ENCODE assay signal across 1 cellular context in genomic region chr1:30892671-30893073, GRCh38.
TF ChIP-seq lines count a peak whose summit lies in the region.

No MANE protein-coding gene starts in this region.

TF ChIP-seq in HepG2, 621 proteins besides CTCF, POLR2A, EP300 and RAD21 (continued from another document and continues in another):
- TF ChIP-seq FOXP4 (CRISPR knock-in tag; IDR thresholded peaks at IDR 0.05) (no peak), ZC3H4 (CRISPR knock-in tag; IDR thresholded peaks at IDR 0.05; ENCODE audit: borderline replicate concordance) (no peak), ZSCAN9 (CRISPR knock-in tag; IDR thresholded peaks at IDR 0.05; ENCODE audit: borderline replicate concordance) (no peak), ZNF543 (CRISPR knock-in tag; IDR thresholded peaks at IDR 0.05) (no peak), CHD4 (IDR thresholded peaks at IDR 0.05; ENCODE audit: borderline replicate concordance, low read length) (no peak), HNRNPUL1 (IDR thresholded peaks at IDR 0.05; ENCODE audit: low read depth, low read length) (no peak), ZFP41 (CRISPR knock-in tag; IDR thresholded peaks at IDR 0.05; ENCODE audit: borderline replicate concordance) (no peak), BCL3 (CRISPR knock-in tag; IDR thresholded peaks at IDR 0.05) (no peak), ZNF512 (CRISPR knock-in tag; IDR thresholded peaks at IDR 0.05) (no peak), ZKSCAN1 (IDR thresholded peaks at IDR 0.05; ENCODE audit: low read length) (no peak), ZNF160 (CRISPR knock-in tag; IDR thresholded peaks at IDR 0.05) (no peak), ZNF558 (CRISPR knock-in tag; IDR thresholded peaks at IDR 0.05; ENCODE audit: borderline replicate concordance) (no peak), ZSCAN12 (CRISPR knock-in tag; IDR thresholded peaks at IDR 0.05) (no peak), DMTF1 (CRISPR knock-in tag; IDR thresholded peaks at IDR 0.05) (no peak), PHB2 (IDR thresholded peaks at IDR 0.05; ENCODE audit: partially characterized antibody) (no peak), ZBTB38 (CRISPR knock-in tag; IDR thresholded peaks at IDR 0.05) (no peak), ZNF556 (CRISPR knock-in tag; IDR thresholded peaks at IDR 0.05; ENCODE audit: borderline replicate concordance) (no peak), ZNF296 (CRISPR knock-in tag; conservative IDR thresholded peaks at IDR 0.05) (peak; percentile 64; the same call in 1 of the 2 replicates), TBL1XR1 (IDR thresholded peaks at IDR 0.05; ENCODE audit: borderline replicate concordance, low read length, partially characterized antibody) (peak; percentile 99), HOXA7 (CRISPR knock-in tag; IDR thresholded peaks at IDR 0.05) (no peak), ZSCAN31 (CRISPR knock-in tag; IDR thresholded peaks at IDR 0.05; ENCODE audit: low read depth) (no peak), SP140L (CRISPR knock-in tag; IDR thresholded peaks at IDR 0.05; ENCODE audit: borderline replicate concordance) (no peak), ZNF878 (CRISPR knock-in tag; IDR thresholded peaks at IDR 0.05) (no peak; the same call in 1 of the 2 replicates), ZNF510 (CRISPR knock-in tag; IDR thresholded peaks at IDR 0.05; ENCODE audit: low read depth) (no peak), BATF2 (CRISPR knock-in tag; IDR thresholded peaks at IDR 0.05) (no peak), MTF2 (CRISPR knock-in tag; IDR thresholded peaks at IDR 0.05; ENCODE audit: borderline replicate concordance) (no peak), PAX8 (CRISPR knock-in tag; IDR thresholded peaks at IDR 0.05; ENCODE audit: borderline replicate concordance) (no peak), ZMYM3 (CRISPR knock-in tag; IDR thresholded peaks at IDR 0.05) (peak; percentile 60; the same call in 1 of the 2 replicates), ZNF720 (CRISPR knock-in tag; IDR thresholded peaks at IDR 0.05) (no peak), TAF1 (CRISPR knock-in tag; IDR thresholded peaks at IDR 0.05) (no peak), IKZF4 (CRISPR knock-in tag; IDR thresholded peaks at IDR 0.05; ENCODE audit: borderline replicate concordance, low read depth, not compliant biosample characterization) (no peak), TFDP2 (CRISPR knock-in tag; IDR thresholded peaks at IDR 0.05) (no peak), GATA4 (IDR thresholded peaks at IDR 0.05; ENCODE audit: borderline replicate concordance, low read depth) (no peak), ZNF570 (CRISPR knock-in tag; IDR thresholded peaks at IDR 0.05; ENCODE audit: borderline replicate concordance) (no peak), ATF5 (CRISPR knock-in tag; IDR thresholded peaks at IDR 0.05; ENCODE audit: low read depth) (no peak), ZNF597 (CRISPR knock-in tag; IDR thresholded peaks at IDR 0.05) (no peak), ZFP37 (CRISPR knock-in tag; IDR thresholded peaks at IDR 0.05; ENCODE audit: borderline replicate concordance) (no peak), ZFX (CRISPR knock-in tag; IDR thresholded peaks at IDR 0.05; ENCODE audit: low read depth) (no peak), TEAD3 (CRISPR knock-in tag; optimal IDR thresholded peaks at IDR 0.05; ENCODE audit: borderline replicate concordance) (peak; percentile 50), RARA (CRISPR knock-in tag; IDR thresholded peaks at IDR 0.05) (peak; percentile 97), ZEB1 (IDR thresholded peaks at IDR 0.05; ENCODE audit: insufficient replicate concordance, low read depth) (no peak), HNF1B (CRISPR knock-in tag; IDR thresholded peaks at IDR 0.05) (no peak), SMARCE1 (IDR thresholded peaks at IDR 0.05; ENCODE audit: borderline replicate concordance) (no peak), KLF11 (CRISPR knock-in tag; IDR thresholded peaks at IDR 0.05) (no peak), ZNF367 (CRISPR knock-in tag; IDR thresholded peaks at IDR 0.05; ENCODE audit: borderline replicate concordance) (no peak), DNMT1 (CRISPR knock-in tag; IDR thresholded peaks at IDR 0.05) (no peak), DZIP1 (CRISPR knock-in tag; IDR thresholded peaks at IDR 0.05) (no peak), ZBTB2 (CRISPR knock-in tag; IDR thresholded peaks at IDR 0.05; ENCODE audit: low read depth) (no peak), ZNF549 (CRISPR knock-in tag; IDR thresholded peaks at IDR 0.05) (no peak)
